ENCODE assay signal across 21 cellular contexts in genomic region chr17:55334285-55334684, GRCh38.
DNase-seq lines count a peak whose midpoint lies in the region; ATAC-seq and TF ChIP-seq lines count a peak whose summit lies in the region.
"Had no signal": no experiment of that assay in that cellular context is flagged by ENCODE, and none has a peak within 500 bp of the region (broad histone marks: within the 10 kb centered on the region; RNA-seq: fewer than 3 reads in every experiment).

No MANE protein-coding gene starts in this region.

- H3K36me3 Mint-ChIP-seq in type B pancreatic cell = no peaks in the 10 kb centered on the region
- H3K36me3 Mint-ChIP-seq: natural killer cell had no signal

- H3K9me3 ChIP-seq in SK-N-SH = no peaks in the 10 kb centered on the region

- no peaks in the 10 kb centered on the region for H3K79me2 ChIP-seq in SK-N-SH (ENCODE audit: insufficient read depth)

- peak overlapping the region; percentile 47 for H3K27ac Mint-ChIP-seq in type B pancreatic cell
- H3K27ac Mint-ChIP-seq: natural killer cell, progenitor cell of endocrine pancreas had no signal

- H3K9me3 Mint-ChIP-seq in type B pancreatic cell = peaks cover 6% of the 10 kb centered on the region
- H3K9me3 Mint-ChIP-seq: natural killer cell had no signal

- H3F3A ChIP-seq in SK-N-SH (replicated peaks; ENCODE audit: insufficient read depth) = no peaks in the 10 kb centered on the region

- H3K4me2 ChIP-seq in SK-N-SH = no peak overlapping the region
- H3K4me2 ChIP-seq: BLaER1 treated with 17β-estradiol and CSF1 and Interleukin-3, amounts not matched to agents 10 nM and 100 nM had no signal

- TF ChIP-seq RAD21 in SK-N-SH (IDR thresholded peaks at IDR 0.05; ENCODE audit: low read length) = no peak

- no peaks in the 10 kb centered on the region for H3K36me3 ChIP-seq in SK-N-SH (replicated peaks in 1 of 2; ENCODE audit: control insufficient read depth in 1 of 2, insufficient read depth in 2 of 2, low read length in 1 of 2)
- H3K36me3 ChIP-seq: BLaER1 treated with 17β-estradiol and CSF1 and Interleukin-3, amounts not matched to agents 10 nM and 100 nM had no signal

- H3K9ac ChIP-seq in SK-N-SH = no peak overlapping the region
- H3K9ac ChIP-seq: BLaER1 treated with 17β-estradiol and CSF1 and Interleukin-3, amounts not matched to agents 10 nM and 100 nM had no signal

- CTCF ChIA-PET in SK-N-SH (lab: Yijun Ruan, JAX) = interaction anchor here (0.6 to 2.0 kb wide), 9 partner anchors 9 to 280 kb away, joined by 3 to 11 read pairs (median 3); no protein-coding TSS in a partner anchor

- no peak overlapping the region for H3K4me3 ChIP-seq in SK-N-SH (ENCODE audit: low read depth in 2 of 2, low read length in 1 of 2)
- H3K4me3 ChIP-seq: BLaER1 treated with 17β-estradiol and CSF1 and Interleukin-3, amounts not matched to agents 10 nM and 100 nM had no signal

- TF ChIP-seq CTCF in SK-N-SH (IDR thresholded peaks at IDR 0.05) (no peak), foreskin keratinocyte (conservative IDR thresholded peaks at IDR 0.05) (no peak), type B pancreatic cell (conservative IDR thresholded peaks at IDR 0.05) (no peak)

- ATAC-seq in SK-N-SH treated with all-trans-retinoic acid at 6 μM for 48 hours (peak; percentile 69), foreskin keratinocyte (peak; percentile 16), HG02870 (IDR thresholded peaks at IDR 0.05; ENCODE audit: unreplicated experiment) (no peak)
- ATAC-seq: natural killer cell had no signal

- no peak for DNase-seq in SK-N-SH
- peak; percentile 87 for DNase-seq in astrocyte of the hippocampus (ENCODE audit: low read depth, low spot score)
- no peak for DNase-seq in foreskin keratinocyte
- no peak for DNase-seq in type B pancreatic cell (ENCODE audit: extremely low spot score, unreplicated experiment)
- no peak for DNase-seq in stimulated activated CD4-positive, alpha-beta T cell treated with anti-CD3 and anti-CD28 coated beads, Interleukin-4, amount 100 ng/mL, for 1 hour
- no peak for DNase-seq in T-helper 9 cell
- DNase-seq: activated CD4-positive, alpha-beta T cell treated with anti-CD3 and anti-CD28 coated beads, Interleukin-2, amount 50 U/mL, for 1 hour; amniotic stem cell; effector memory CD4-positive, alpha-beta T cell; GF-D8; mesendoderm; natural killer cell; NCI-H1092; NCI-H524 treated with DMSO at 0.1 percent for 48 hours; small intestine; stimulated activated CD4-positive, alpha-beta T cell treated with anti-CD3 and anti-CD28 coated beads, Interleukin-4, amount 100 ng/mL, for 24 hours had no signal

- peak overlapping the region; percentile 20 for H3K4me3 Mint-ChIP-seq in type B pancreatic cell
- H3K4me3 Mint-ChIP-seq: natural killer cell had no signal

- H4K20me1 ChIP-seq in SK-N-SH (ENCODE audit: insufficient read depth) = no peaks in the 10 kb centered on the region
- H4K20me1 ChIP-seq: BLaER1 treated with 17β-estradiol and CSF1 and Interleukin-3, amounts not matched to agents 10 nM and 100 nM had no signal

- no peaks in the 10 kb centered on the region for H3K27me3 ChIP-seq in SK-N-SH (ENCODE audit: insufficient read depth)
- H3K27me3 ChIP-seq in foreskin keratinocyte = no peaks in the 10 kb centered on the region
- H3K27me3 ChIP-seq: BLaER1 treated with 17β-estradiol and CSF1 and Interleukin-3, amounts not matched to agents 10 nM and 100 nM had no signal

- H3K27ac ChIP-seq in SK-N-SH (ENCODE audit: low read depth in 2 of 2, low read length in 1 of 2) = no peak overlapping the region
- H3K27ac ChIP-seq in foreskin keratinocyte = no peak overlapping the region
- H3K27ac ChIP-seq: 22Rv1; BLaER1 treated with 17β-estradiol and CSF1 and Interleukin-3, amounts not matched to agents 10 nM and 100 nM had no signal

- peaks cover 29% of the 10 kb centered on the region for H3K4me1 Mint-ChIP-seq in type B pancreatic cell (ENCODE audit: unreplicated experiment)
- H3K4me1 Mint-ChIP-seq: natural killer cell had no signal

- WGBS in SK-N-SH (ENCODE audit: low lambda C conversion rate) = 43% methylated on average over 4 of the region's 4 CpGs

- no peak overlapping the region for H2AFZ ChIP-seq in SK-N-SH (ENCODE audit: low read depth)

- H3K4me1 ChIP-seq in SK-N-SH (ENCODE audit: control insufficient read depth in 1 of 2, insufficient read depth in 2 of 2, low read depth in 1 of 2, low read length in 1 of 2) = peaks cover 0 to 9% of the 10 kb centered on the region in 2 experiments; a peak in 1 of 4 replicates
- no peaks in the 10 kb centered on the region for H3K4me1 ChIP-seq in foreskin keratinocyte

- 0 out of 4 replicates have a peak, but pooled peaks of 1 of the 2 experiments have one; percentile 1 for TF ChIP-seq EP300 in SK-N-SH (IDR thresholded peaks at IDR 0.05; ENCODE audit: borderline replicate concordance in 1 of 2, low read depth in 1 of 2, low read length in 1 of 2)

- POLR2A ChIA-PET in SK-N-SH (lab: Yijun Ruan, JAX) = no interaction called here

- peaks cover 3% of the 10 kb centered on the region for H3K27me3 Mint-ChIP-seq in type B pancreatic cell

- no peaks in the 10 kb centered on the region for H3K9me2 ChIP-seq in SK-N-SH

TF ChIP-seq in SK-N-SH treated with all-trans-retinoic acid at 6 μM for 48 hours, 23 proteins besides CTCF, POLR2A, EP300 and RAD21 (continues in another document):
- TF ChIP-seq CSRNP3 (CRISPR knock-in tag; IDR thresholded peaks at IDR 0.05) = no peak
- no peak for TF ChIP-seq CREB5 (CRISPR knock-in tag; IDR thresholded peaks at IDR 0.05; ENCODE audit: low read depth)

TF ChIP-seq in SK-N-SH, 30 proteins besides CTCF, POLR2A, EP300 and RAD21:
- TF ChIP-seq SMC3 (IDR thresholded peaks at IDR 0.05; ENCODE audit: low read depth, low read length) = no peak
- no peak for TF ChIP-seq RFX5 (IDR thresholded peaks at IDR 0.05; ENCODE audit: low read length)
